13 cellular contexts compared by ENCODE assay signal in the genomic region with DNA sequence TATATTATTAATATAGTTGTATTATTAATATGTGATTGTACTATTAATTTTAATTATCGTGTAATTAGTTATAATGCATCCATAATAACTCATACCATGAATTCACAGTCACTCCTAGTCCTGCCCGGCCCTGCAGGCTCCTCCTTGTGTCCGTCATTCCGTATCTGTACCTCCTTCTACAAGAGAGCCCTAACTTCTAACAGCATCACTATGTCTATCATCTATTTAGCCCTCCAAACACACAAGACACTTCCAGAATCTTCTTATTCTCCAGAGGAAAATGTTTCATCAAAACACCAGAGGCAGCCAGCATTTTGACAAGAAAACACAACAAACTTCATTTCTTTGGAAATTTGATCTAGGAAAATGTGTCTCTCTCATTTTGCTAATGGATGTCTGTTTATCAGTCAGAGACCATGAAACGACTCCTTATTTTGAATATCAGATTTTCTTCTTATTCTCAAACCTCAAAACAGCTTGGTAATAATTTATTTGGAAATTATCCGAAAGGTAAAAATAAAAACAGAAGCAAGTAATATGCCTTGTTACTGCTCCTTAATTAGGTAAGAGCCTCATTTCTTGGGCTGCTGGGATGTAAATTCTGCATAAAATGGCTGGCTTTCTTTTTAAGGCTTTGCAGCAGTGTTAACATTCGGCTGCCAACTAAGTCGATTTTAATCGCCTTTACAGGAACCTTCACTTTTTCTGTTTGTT. TPM values are rescaled to one million over a fixed set of nuclear protein-coding genes. Genes with fewer than 3 reads are reported as not detected.
DNase-seq lines count a peak whose midpoint lies in the region; ATAC-seq and TF ChIP-seq lines count a peak whose summit lies in the region.
"Had no signal": no experiment of that assay in that cellular context is flagged by ENCODE, and none has a peak within 500 bp of the region (broad histone marks: within the 10 kb centered on the region; RNA-seq: fewer than 3 reads in every experiment).

No MANE protein-coding gene starts in this region.

- POLR2A ChIA-PET in Panc1 (lab: Charles Lee): no interaction called here

- CTCF ChIA-PET in Panc1 (lab: Charles Lee): interaction anchor here (0.7 to 1.1 kb wide), 2 partner anchors 11 to 110 kb away, joined by 3 to 5 read pairs; no protein-coding TSS in a partner anchor

- ATAC-seq in Panc1: no peak
- ATAC-seq: activated T-cell treated with anti-CD3 and anti-CD28 coated beads, Interleukin-2, amount 50 U/mL, for 72 hours had no signal

- H3K27me3 ChIP-seq in Panc1 (ENCODE audit: control insufficient read depth, insufficient read depth, low read length) (no peaks in the 10 kb centered on the region), esophagus (ENCODE audit: control insufficient read depth in 1 of 2, insufficient read depth in 2 of 2, low read length in 2 of 2) (no peaks in the 10 kb centered on the region), neutrophil (no peaks in the 10 kb centered on the region), Karpas-422 (ENCODE audit: low read length) (no peaks in the 10 kb centered on the region), H7 (ENCODE audit: control insufficient read depth, insufficient read depth, low read length) (no peaks in the 10 kb centered on the region)

- H3K4me3 ChIP-seq in Panc1 (ENCODE audit: low read depth in 2 of 2, low read length in 2 of 2): peak overlapping the region; percentile 14 to 38; a peak in 3 of 4 replicates
- no peak overlapping the region for H3K4me3 ChIP-seq in esophagus (ENCODE audit: low read depth in 1 of 2, low read length in 2 of 2)
- H3K4me3 ChIP-seq in neutrophil (ENCODE audit: low read depth in 1 of 2, low read length in 1 of 2): no peak overlapping the region
- H3K4me3 ChIP-seq in Karpas-422 (ENCODE audit: low read length): no peak overlapping the region
- H3K4me3 ChIP-seq in H7 (ENCODE audit: insufficient read depth, low read depth, low read length): no peak overlapping the region

- no peaks in the 10 kb centered on the region for H3K79me2 ChIP-seq in Karpas-422 (ENCODE audit: low read length)

- H2AFZ ChIP-seq in Karpas-422 (ENCODE audit: low read length): no peak overlapping the region

- no peaks in the 10 kb centered on the region for H3K9me3 ChIP-seq in Panc1 (ENCODE audit: control insufficient read depth, insufficient read depth, low read depth, low read length)
- H3K9me3 ChIP-seq in esophagus (ENCODE audit: control insufficient read depth in 2 of 2, insufficient read depth in 1 of 2, low read depth in 1 of 2, low read length in 1 of 2): no peaks in the 10 kb centered on the region
- H3K9me3 ChIP-seq in neutrophil: no peaks in the 10 kb centered on the region
- H3K9me3 ChIP-seq in Karpas-422 (ENCODE audit: low read length): no peaks in the 10 kb centered on the region

- in situ Hi-C loops in Panc1 (cut with HindIII; ENCODE audit: low pct_unique_long_range_greater_than_20kb, low sequenced_read_pairs): no loop called here

- H4K20me1 ChIP-seq in Karpas-422 (ENCODE audit: insufficient read depth, low read depth, low read length): no peaks in the 10 kb centered on the region

- H3K9ac ChIP-seq in Karpas-422 (ENCODE audit: low read length): no peak overlapping the region

- 40 to 55% methylated on average over 9 of the region's 9 CpGs for WGBS in esophagus, 2 donors

- DNase-seq in Panc1 (ENCODE audit: low read depth, low spot score): no peak
- DNase-seq in cerebellar nuclear complex (lab: John Stamatoyannopoulos, UW): no peak
- no peak for DNase-seq in NCI-H510A (lab: John Stamatoyannopoulos, UW)
- no peak for DNase-seq in Karpas-422
- no peak for DNase-seq in H7
- DNase-seq: activated CD4-positive, alpha-beta T cell treated with anti-CD3 and anti-CD28 coated beads, Interleukin-2, amount 10 ng/mL, durations not matched to agents 24 days and 14 days; activated T-cell treated with anti-CD3 and anti-CD28 coated beads, Interleukin-2, amount 50 U/mL, for 72 hours; effector CD8-positive, alpha-beta T cell; stimulated activated CD4-positive, alpha-beta T cell treated with anti-CD3 and anti-CD28 coated beads, Interleukin-4, amount 100 ng/mL, for 4 hours; stimulated activated naive CD4-positive, alpha-beta T cell had no signal

- intact Hi-C loops in Panc1 (cut with micrococcal nuclease; ENCODE audit: unreplicated experiment): no loop called here

- H3K36me3 ChIP-seq in Panc1 (ENCODE audit: control insufficient read depth, insufficient read depth, low read length): no peaks in the 10 kb centered on the region
- no peaks in the 10 kb centered on the region for H3K36me3 ChIP-seq in esophagus (ENCODE audit: control insufficient read depth in 2 of 2, insufficient read depth in 2 of 2, low read length in 1 of 2)
- no peaks in the 10 kb centered on the region for H3K36me3 ChIP-seq in neutrophil
- H3K36me3 ChIP-seq in Karpas-422 (ENCODE audit: insufficient read depth, low read length): no peaks in the 10 kb centered on the region
- no peaks in the 10 kb centered on the region for H3K36me3 ChIP-seq in H7 (replicated peaks; ENCODE audit: control insufficient read depth, insufficient read depth, low read length)

- H3K4me1 ChIP-seq in Panc1 (ENCODE audit: control insufficient read depth, insufficient read depth, low read length) (peaks cover 7% of the 10 kb centered on the region; the same call in 1 of the 2 replicates), esophagus (ENCODE audit: control insufficient read depth in 2 of 2, insufficient read depth in 2 of 2, low read length in 1 of 2) (peaks cover 0 to 21% of the 10 kb centered on the region in 2 donors), neutrophil (ENCODE audit: control insufficient read depth in 1 of 2, insufficient read depth in 1 of 2, low read depth in 1 of 2, low read length in 1 of 2) (peaks cover 49 to 50% of the 10 kb centered on the region in 2 experiments), Karpas-422 (ENCODE audit: low read length) (no peaks in the 10 kb centered on the region)

- no peak overlapping the region for H3K4me2 ChIP-seq in Karpas-422 (ENCODE audit: low read depth, low read length, poor library complexity, severe bottlenecking)

- TF ChIP-seq CTCF in Panc1 (IDR thresholded peaks at IDR 0.05): no peak
- no peak for TF ChIP-seq CTCF in neutrophil (IDR thresholded peaks at IDR 0.05)

- no peak overlapping the region for H3K27ac ChIP-seq in Panc1 (ENCODE audit: low read length)
- peak overlapping the region; percentile 81 to 88 for H3K27ac ChIP-seq in esophagus (ENCODE audit: low read depth in 2 of 2, low read length in 1 of 2)
- peak overlapping the region; percentile 44 for H3K27ac ChIP-seq in neutrophil
- no peak overlapping the region for H3K27ac ChIP-seq in Karpas-422 (ENCODE audit: low read length)

- BruUV-seq in Panc1 (replicated peaks; lab: Mats Ljungman, UMichigan): no TSS peak

- no peaks in the 10 kb centered on the region for H3K9me2 ChIP-seq in Karpas-422 (replicated peaks; ENCODE audit: insufficient read depth, low read length)

RNA-seq across cellular contexts. Expression of a gene that starts 23.1 kb away (rescaled TPM):
- total RNA-seq in Panc1 (2021; ENCODE audit: unreplicated experiment): 17.2 TPM
- 39.8 TPM for polyA plus RNA-seq in Panc1 (2012; ENCODE audit: insufficient read length)
- 10 to 100 TPM; 40.8 to 51.8 TPM for polyA plus RNA-seq in esophagus
- total RNA-seq in Karpas-422 (2014; rRNA removed; shearing (Covaris generic); ENCODE audit: low replicate concordance): not detected in 2 replicates
- total RNA-seq in H7 (2014; rRNA removed; shearing (Covaris generic)): 28.4 and 36.0 TPM in 2 replicates
- total RNA-seq: T-helper 1 cell treated with Interleukin-12 subunit alpha and Interleukin-12 subunit beta and Interleukin-4 antibody, amounts not matched to agents 30 ng/mL and 1 ng/mL, for 36 hours had no signal

RNA-seq across cellular contexts. Expression of a gene that starts 32.2 kb away (rescaled TPM):
- total RNA-seq in Panc1 (2021; ENCODE audit: unreplicated experiment): 3.6 TPM
- 10.1 TPM for polyA plus RNA-seq in Panc1 (2012; ENCODE audit: insufficient read length)
- 1 to 10 TPM; 7.6 to 9.0 TPM for polyA plus RNA-seq in esophagus
- total RNA-seq in Karpas-422 (2014; rRNA removed; shearing (Covaris generic); ENCODE audit: low replicate concordance): not detected in 2 replicates
- total RNA-seq in H7 (2014; rRNA removed; shearing (Covaris generic)): 3.7 and 7.3 TPM in 2 replicates
- total RNA-seq: activated CD4-positive, alpha-beta T cell treated with anti-CD3 and anti-CD28 coated beads, Interleukin-2, amount 10 ng/mL, durations not matched to agents 24 days and 14 days; T-helper 1 cell treated with Interleukin-12 subunit alpha and Interleukin-12 subunit beta and Interleukin-4 antibody, amounts not matched to agents 30 ng/mL and 1 ng/mL, for 36 hours had no signal

Comparison
In these comparisons a context has a peak if more than half of its experiments do, and no peak if none do; other contexts are left out.
1. H3K27ac ChIP-seq: peak in esophagus (2 of 2) and neutrophil (single experiment); none in Panc1 (single experiment) and Karpas-422 (single experiment).
2. H3K4me3 ChIP-seq: peak in Panc1 (2 of 2); none in esophagus (0 of 2), neutrophil (0 of 2), Karpas-422 (single experiment) and H7 (single experiment).
3. RNA of a gene that starts 23.1 kb away (total RNA-seq): 28.4 to 36.0 TPM in H7 and 17.2 TPM in Panc1 (single experiment); not detected in Karpas-422; every median in the first group is over 10 times any median in the second.